23 cellular contexts compared by ENCODE assay signal in the genomic region with DNA sequence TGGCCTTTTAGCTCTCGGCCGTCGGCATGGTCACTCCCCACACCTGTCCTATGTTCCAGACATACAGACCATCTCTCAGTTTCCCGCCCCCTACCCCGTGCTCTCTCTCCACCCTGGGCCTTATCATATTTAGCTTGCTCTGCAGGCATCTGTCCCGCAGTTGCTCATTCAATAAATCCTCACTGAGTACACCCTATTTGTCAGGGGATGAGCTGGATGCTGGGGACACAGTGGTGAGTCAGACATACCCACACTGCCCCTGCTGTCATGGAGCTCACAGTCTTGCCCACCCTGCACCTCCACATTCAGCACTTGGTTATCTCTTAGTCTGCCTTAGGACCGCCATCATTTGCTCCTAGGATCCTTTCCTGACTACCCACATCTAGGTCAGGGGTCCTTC.
"Had no signal": no experiment of that assay in that cellular context is flagged by ENCODE, and none has a peak within 500 bp of the region (broad histone marks: within the 10 kb centered on the region; RNA-seq: fewer than 3 reads in every experiment).

No MANE protein-coding gene starts in this region.

- ATAC-seq: effector memory CD8-positive, alpha-beta T cell; gastroesophageal sphincter; naive thymus-derived CD4-positive, alpha-beta T cell; pancreas; stimulated activated memory B cell treated with anti-CD40 and anti-IgM and Interleukin-4, amounts not matched to agents 10 μg/mL and 1 μg/mL and 100 μg/mL, for 72 hours had no signal

- H3K4me1 Mint-ChIP-seq: naive thymus-derived CD4-positive, alpha-beta T cell; stimulated activated memory B cell treated with anti-CD40 and anti-IgM and Interleukin-4, amounts not matched to agents 10 μg/mL and 1 μg/mL and 100 μg/mL, for 72 hours had no signal

- H2AFZ ChIP-seq: hepatocyte had no signal

- H3K27ac ChIP-seq: esophagus squamous epithelium, gastroesophageal sphincter, hepatocyte, pancreas, right lobe of liver, spleen, tibial artery, upper lobe of left lung, uterus had no signal

- H3K27ac Mint-ChIP-seq: effector memory CD8-positive, alpha-beta T cell; naive thymus-derived CD4-positive, alpha-beta T cell; stimulated activated memory B cell treated with anti-CD40 and anti-IgM and Interleukin-4, amounts not matched to agents 10 μg/mL and 1 μg/mL and 100 μg/mL, for 72 hours; stimulated activated naive CD8-positive, alpha-beta T cell treated with anti-CD3 and anti-CD28 coated beads, Interleukin-15, Interleukin-2, amounts not matched to agents 100 ng/mL and 50 ng/mL, for 24 hours had no signal

- H3K9me3 Mint-ChIP-seq: stimulated activated memory B cell treated with anti-CD40 and anti-IgM and Interleukin-4, amounts not matched to agents 10 μg/mL and 1 μg/mL and 100 μg/mL, for 72 hours had no signal

- H3K36me3 Mint-ChIP-seq: naive thymus-derived CD4-positive, alpha-beta T cell had no signal

- H3K36me3 ChIP-seq: pancreas, right lobe of liver, uterus had no signal

- H3K9me3 ChIP-seq: gastroesophageal sphincter, pancreas, right lobe of liver, tibial artery, upper lobe of left lung, uterus had no signal

- H3K79me2 ChIP-seq: hepatocyte had no signal

- H3K4me3 ChIP-seq: esophagus squamous epithelium, gastroesophageal sphincter, hepatocyte, pancreas, right lobe of liver, spleen, tibial artery, upper lobe of left lung, uterus had no signal

- DNase-seq: effector memory CD8-positive, alpha-beta T cell; esophagus squamous epithelium; foreskin fibroblast; glutamatergic neuron; kidney; left cardiac atrium; mammary epithelial cell; naive thymus-derived CD4-positive, alpha-beta T cell; occipital lobe; pancreas; right lobe of liver; spleen; stimulated activated CD4-positive, alpha-beta T cell treated with anti-CD3 and anti-CD28 coated beads, Interleukin-15, amount 100 ng/mL, for 24 hours; stimulated activated CD4-positive, alpha-beta T cell treated with anti-CD3 and anti-CD28 coated beads, Interleukin-1b, Interleukin-23, amount 100 ng/mL, for 48 hours; stimulated activated CD4-positive, alpha-beta T cell treated with anti-CD3 and anti-CD28 coated beads, Interleukin-4, amount 100 ng/mL, for 24 hours; tibial artery; upper lobe of left lung; uterus had no signal

- H3K27me3 ChIP-seq: esophagus squamous epithelium, gastroesophageal sphincter, hepatocyte, pancreas, right lobe of liver, spleen, tibial artery, upper lobe of left lung, uterus had no signal

- H3K27me3 Mint-ChIP-seq: effector memory CD8-positive, alpha-beta T cell; naive thymus-derived CD4-positive, alpha-beta T cell; progenitor cell of endocrine pancreas; stimulated activated memory B cell treated with anti-CD40 and anti-IgM and Interleukin-4, amounts not matched to agents 10 μg/mL and 1 μg/mL and 100 μg/mL, for 72 hours; stimulated activated naive CD8-positive, alpha-beta T cell treated with anti-CD3 and anti-CD28 coated beads, Interleukin-15, Interleukin-2, amounts not matched to agents 100 ng/mL and 50 ng/mL, for 24 hours had no signal

- H3K4me3 Mint-ChIP-seq: effector memory CD8-positive, alpha-beta T cell; naive thymus-derived CD4-positive, alpha-beta T cell; stimulated activated memory B cell treated with anti-CD40 and anti-IgM and Interleukin-4, amounts not matched to agents 10 μg/mL and 1 μg/mL and 100 μg/mL, for 72 hours; stimulated activated naive CD8-positive, alpha-beta T cell treated with anti-CD3 and anti-CD28 coated beads, Interleukin-15, Interleukin-2, amounts not matched to agents 100 ng/mL and 50 ng/mL, for 24 hours had no signal

- H3K4me1 ChIP-seq: esophagus squamous epithelium, gastroesophageal sphincter, pancreas, spleen, tibial artery, uterus had no signal
